Comparison of ENCODE assay signal across 19 cellular contexts in genomic region chr14:79404874-79405273, GRCh38.
DNase-seq lines count a peak whose midpoint lies in the region; ATAC-seq and TF ChIP-seq lines count a peak whose summit lies in the region.
"Had no signal": no experiment of that assay in that cellular context is flagged by ENCODE, and none has a peak within 500 bp of the region (broad histone marks: within the 10 kb centered on the region; RNA-seq: fewer than 3 reads in every experiment).

No MANE protein-coding gene starts in this region.

- H3K9me3 ChIP-seq in IMR-90 (ENCODE audit: control insufficient read depth, insufficient read depth, low read length) (peaks cover under 1% of the 10 kb centered on the region; the same call in 1 of the 2 replicates), uterus (no peaks in the 10 kb centered on the region)
- H3K9me3 ChIP-seq: lower lobe of right lung had no signal

- dilution Hi-C loops in IMR-90 (cut with HindIII; ENCODE audit: low sequenced_read_pairs, unreplicated experiment), result no loop called here

- no peak overlapping the region for H2AK9ac ChIP-seq in IMR-90 (replicated peaks; ENCODE audit: low read depth, low read length, poor library complexity)

- H3K4me1 ChIP-seq in IMR-90 (ENCODE audit: control insufficient read depth, insufficient read depth, low read length), result no peaks in the 10 kb centered on the region
- H3K4me1 ChIP-seq in uterus, result no peaks in the 10 kb centered on the region
- H3K4me1 ChIP-seq: heart left ventricle, lower lobe of right lung had no signal

- peaks cover 9% of the 10 kb centered on the region for H3K9me3 Mint-ChIP-seq in progenitor cell of endocrine pancreas (ENCODE audit: low read depth)
- H3K9me3 Mint-ChIP-seq: GM23338 had no signal

- H3K4me3 Mint-ChIP-seq in progenitor cell of endocrine pancreas (ENCODE audit: low read depth), result no peak overlapping the region
- H3K4me3 Mint-ChIP-seq: B cell, GM23338 had no signal

- H3K9ac ChIP-seq in IMR-90 (ENCODE audit: low read depth, low read length), result no peak overlapping the region

- H3K36me3 ChIP-seq in IMR-90 (ENCODE audit: control insufficient read depth, insufficient read depth, low read length), result no peaks in the 10 kb centered on the region
- H3K36me3 ChIP-seq in uterus, result no peaks in the 10 kb centered on the region
- H3K36me3 ChIP-seq: heart left ventricle, lower lobe of right lung had no signal

- no peak for TF ChIP-seq CTCF in IMR-90 (conservative IDR thresholded peaks at IDR 0.05; ENCODE audit: low read depth, low read length)
- TF ChIP-seq CTCF in choroid plexus epithelial cell (conservative IDR thresholded peaks at IDR 0.05; ENCODE audit: low read depth, low read length), result no peak
- no peak for TF ChIP-seq CTCF in progenitor cell of endocrine pancreas (IDR thresholded peaks at IDR 0.05; ENCODE audit: unreplicated experiment)
- no peak for TF ChIP-seq CTCF in uterus (IDR thresholded peaks at IDR 0.05)

- H3K27ac ChIP-seq in IMR-90 (ENCODE audit: insufficient read depth, low read length), result no peak overlapping the region
- no peak overlapping the region for H3K27ac ChIP-seq in uterus
- H3K27ac ChIP-seq: heart left ventricle, lower lobe of right lung had no signal

- no peak overlapping the region for H3K23ac ChIP-seq in IMR-90 (ENCODE audit: low read depth, low read length)

- no peak overlapping the region for H2AK5ac ChIP-seq in IMR-90 (ENCODE audit: low read depth, low read length)

- intact Hi-C loops in IMR-90 (cut with micrococcal nuclease) (no loop called here), uterus (cut with DNase I; ENCODE audit: low total_unique reads) (no loop called here)

- no peak overlapping the region for H2BK15ac ChIP-seq in IMR-90 (ENCODE audit: low read depth, low read length)

- in situ Hi-C loops in IMR-90 (cut with MboI; ENCODE audit: low sequenced_read_pairs), result no loop called here

- CTCF ChIA-PET in IMR-90 (lab: Yijun Ruan, JAX), result no interaction called here

- H3K79me1 ChIP-seq in IMR-90 (ENCODE audit: low read depth in 1 of 2, low read length in 2 of 2), result no peaks in the 10 kb centered on the region

- H3K27ac Mint-ChIP-seq in progenitor cell of endocrine pancreas, result peak overlapping the region; percentile 14
- H3K27ac Mint-ChIP-seq: B cell, GM23338 had no signal

- H2BK20ac ChIP-seq in IMR-90 (ENCODE audit: low read depth, low read length), result no peak overlapping the region

- no peak overlapping the region for H2BK120ac ChIP-seq in IMR-90 (ENCODE audit: low read depth, low read length)

- ATAC-seq in IMR-90 (ENCODE audit: low read depth), result no peak
- no peak for ATAC-seq in HG02885 (IDR thresholded peaks at IDR 0.05; ENCODE audit: poor library complexity, unreplicated experiment)
- ATAC-seq: GM23338, heart left ventricle, lower lobe of right lung had no signal

- H3K14ac ChIP-seq in IMR-90 (replicated peaks; ENCODE audit: low read depth, low read length), result no peak overlapping the region

- no peak overlapping the region for H3K4me2 ChIP-seq in IMR-90 (ENCODE audit: low read depth, low read length)
- H3K4me2 ChIP-seq: GM23338, smooth muscle cell had no signal

- TF ChIP-seq POLR2A in IMR-90 (IDR thresholded peaks at IDR 0.05; ENCODE audit: low read depth, low read length) (no peak), uterus (IDR thresholded peaks at IDR 0.05) (no peak)

- POLR2A ChIA-PET in IMR-90 (lab: Charles Lee; ENCODE audit: unreplicated experiment), result no interaction called here

- DNase-seq in IMR-90 (peak; percentile 31), NCI-H2227 treated with DMSO at 0.1 percent for 48 hours (lab: John Stamatoyannopoulos, UW) (peak; percentile 40), choroid plexus epithelial cell (ENCODE audit: low read depth) (peak; percentile 47), progenitor cell of endocrine pancreas (ENCODE audit: low spot score, unreplicated experiment) (no peak), DMS153 (lab: John Stamatoyannopoulos, UW) (no peak), uterus (no peak)
- DNase-seq: activated CD4-positive, alpha-beta T cell treated with anti-CD3 and anti-CD28 coated beads for 48 hours; activated CD8-positive, alpha-beta memory T cell treated with anti-CD3 and anti-CD28 coated beads, Interleukin-2, amount 50 U/mL, for 4 hours; cerebellar nuclear complex; heart left ventricle; lower lobe of right lung; MM.1S; NCI-H2081 treated with DMSO at 0.1 percent for 48 hours; stimulated activated CD4-positive, alpha-beta T cell treated with anti-CD3 and anti-CD28 coated beads, Interleukin-4, amount 100 ng/mL, for 4 hours; SW 1271 had no signal

- H3K4me3 ChIP-seq in IMR-90 (ENCODE audit: insufficient read depth, low read depth, low read length) (no peak overlapping the region), choroid plexus epithelial cell (ENCODE audit: low read depth, low read length) (no peak overlapping the region), uterus (no peak overlapping the region)
- H3K4me3 ChIP-seq: GM23338, heart left ventricle, lower lobe of right lung, smooth muscle cell had no signal

- no peak overlapping the region for H4K5ac ChIP-seq in IMR-90 (ENCODE audit: low read depth, low read length)

- H3K56ac ChIP-seq in IMR-90 (ENCODE audit: extremely low read depth, insufficient read depth, low read length), result no peak overlapping the region

- no CpG with 5 or more reads among the region's 5 CpGs for WGBS in IMR-90 (ENCODE audit: extremely low coverage in 2 of 2, insufficient read length in 1 of 2), 2 experiments

- H3K36me3 Mint-ChIP-seq in progenitor cell of endocrine pancreas (ENCODE audit: insufficient read depth), result peaks cover 10% of the 10 kb centered on the region

- BruUV-seq in IMR-90 (replicated peaks; lab: Mats Ljungman, UMichigan), result no TSS peak

- H3K4me1 Mint-ChIP-seq in progenitor cell of endocrine pancreas (ENCODE audit: low read depth), result no peaks in the 10 kb centered on the region
- H3K4me1 Mint-ChIP-seq: B cell had no signal

- H2BK5ac ChIP-seq in IMR-90 (ENCODE audit: low read depth, low read length, poor library complexity, severe bottlenecking), result no peak overlapping the region

- no peaks in the 10 kb centered on the region for H3K27me3 Mint-ChIP-seq in progenitor cell of endocrine pancreas
- H3K27me3 Mint-ChIP-seq: B cell had no signal

- no peak overlapping the region for H4K91ac ChIP-seq in IMR-90 (ENCODE audit: insufficient read depth, low read depth, low read length)

- H2AFZ ChIP-seq in IMR-90 (replicated peaks; ENCODE audit: low read length, poor library complexity), result no peak overlapping the region
- H2AFZ ChIP-seq: GM23338 had no signal

- no peak for TF ChIP-seq RAD21 in IMR-90 (IDR thresholded peaks at IDR 0.05; ENCODE audit: low read length)

- H3K18ac ChIP-seq in IMR-90 (ENCODE audit: low read depth, low read length), result no peak overlapping the region

- H3K9me1 ChIP-seq in IMR-90 (ENCODE audit: insufficient read depth, low read length), result no peaks in the 10 kb centered on the region

- H3K27me3 ChIP-seq in IMR-90 (ENCODE audit: control insufficient read depth, insufficient read depth, low read length) (no peaks in the 10 kb centered on the region), uterus (no peaks in the 10 kb centered on the region)
- H3K27me3 ChIP-seq: heart left ventricle had no signal

- no peak overlapping the region for H4K8ac ChIP-seq in IMR-90 (ENCODE audit: low read depth in 2 of 2, low read length in 2 of 2)

- no peak overlapping the region for H3K4ac ChIP-seq in IMR-90 (ENCODE audit: low read depth, low read length)

- H4K20me1 ChIP-seq in IMR-90 (ENCODE audit: insufficient read depth, low read length), result no peaks in the 10 kb centered on the region

TF ChIP-seq in IMR-90, 13 proteins besides CTCF, POLR2A, EP300 and RAD21:
- TF ChIP-seq RCOR1 (IDR thresholded peaks at IDR 0.05; ENCODE audit: insufficient replicate concordance, low read length) (no peak), ELK1 (IDR thresholded peaks at IDR 0.05; ENCODE audit: borderline replicate concordance, low read depth, low read length) (no peak), FOS (IDR thresholded peaks at IDR 0.05; ENCODE audit: low read depth, low read length) (no peak), MAZ (IDR thresholded peaks at IDR 0.05; ENCODE audit: borderline replicate concordance, low read depth, low read length) (no peak), BHLHE40 (IDR thresholded peaks at IDR 0.05; ENCODE audit: low read depth, low read length) (no peak), USF2 (IDR thresholded peaks at IDR 0.05; ENCODE audit: low read depth, low read length) (no peak), NFE2L2 (IDR thresholded peaks at IDR 0.05; ENCODE audit: low read depth, low read length) (no peak), CEBPB (IDR thresholded peaks at IDR 0.05; ENCODE audit: low read depth, low read length) (no peak), CHD1 (IDR thresholded peaks at IDR 0.05; ENCODE audit: low read depth, low read length) (no peak), MXI1 (IDR thresholded peaks at IDR 0.05; ENCODE audit: borderline replicate concordance, low read depth, low read length) (no peak), RFX5 (IDR thresholded peaks at IDR 0.05; ENCODE audit: low read depth, low read length) (no peak), MAFK (IDR thresholded peaks at IDR 0.05; ENCODE audit: low read depth, low read length) (no peak), SMC3 (IDR thresholded peaks at IDR 0.05; ENCODE audit: low read depth, low read length) (no peak)

Comparison
In these comparisons a context has a peak if more than half of its experiments do, and no peak if none do; other contexts are left out.
1. DNase-seq: peak in IMR-90 (single experiment), NCI-H2227 treated with DMSO at 0.1 percent for 48 hours (single experiment) and choroid plexus epithelial cell (single experiment); none in progenitor cell of endocrine pancreas (single experiment), DMS153 (single experiment) and uterus (0 of 2).